In the genomic region with DNA sequence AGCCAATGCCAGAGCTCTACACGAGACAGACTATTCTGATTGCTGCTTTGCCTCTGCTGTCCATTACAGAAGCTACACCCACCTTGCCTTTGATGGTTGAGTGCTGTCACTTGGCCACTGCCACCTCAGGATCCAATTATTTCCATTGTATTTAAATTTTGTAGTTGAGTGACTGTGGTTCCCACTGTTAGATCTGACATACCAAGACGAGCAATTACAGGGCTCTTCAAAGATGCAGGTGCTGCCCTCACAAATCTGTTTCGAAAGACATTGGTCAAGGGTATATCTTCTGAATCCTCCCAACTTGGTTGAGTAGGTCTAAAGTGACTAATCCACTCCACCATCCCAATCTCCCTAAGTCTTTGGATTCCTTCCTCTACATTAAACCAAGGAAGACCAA, we compare ENCODE assay signal across 2 cellular contexts. TPM values are rescaled to one million over a fixed set of nuclear protein-coding genes. Genes with fewer than 3 reads are reported as not detected.
"Had no signal": no experiment of that assay in that cellular context is flagged by ENCODE, and none has a peak within 500 bp of the region (broad histone marks: within the 10 kb centered on the region; RNA-seq: fewer than 3 reads in every experiment).

No MANE protein-coding gene starts in this region.

RNA-seq across cellular contexts. Expression of a gene that starts 57.4 kb away (rescaled TPM):
- polyA plus RNA-seq: immature natural killer cell; naive thymus-derived CD4-positive, alpha-beta T cell had no signal
